1 cellular context compared by ENCODE assay signal in genomic region chr22:44304906-44305305, GRCh38.
TF ChIP-seq lines count a peak whose summit lies in the region.

No MANE protein-coding gene starts in this region.

TF ChIP-seq in A549, 52 proteins besides CTCF, POLR2A, EP300 and RAD21:
- TF ChIP-seq NR3C1 (IDR thresholded peaks at IDR 0.05) (no peak), ZFP36 (IDR thresholded peaks at IDR 0.05; ENCODE audit: borderline replicate concordance, partially characterized antibody) (peak; percentile 90), HMGXB4 (CRISPR knock-in tag; IDR thresholded peaks at IDR 0.05; ENCODE audit: borderline replicate concordance) (no peak), HDAC2 (IDR thresholded peaks at IDR 0.05) (no peak), JUNB (IDR thresholded peaks at IDR 0.05) (no peak)
